In genomic region chr3:38689346-38689745, GRCh38 we compare ENCODE assay signal across 8 cellular contexts. TPM values are rescaled to one million over a fixed set of nuclear protein-coding genes. Genes with fewer than 3 reads are reported as not detected.
"Had no signal": no experiment of that assay in that cellular context is flagged by ENCODE, and none has a peak within 500 bp of the region (broad histone marks: within the 10 kb centered on the region; RNA-seq: fewer than 3 reads in every experiment).

No MANE protein-coding gene starts in this region.

- ATAC-seq: GM12878 had no signal

- FAIRE-seq: G401.6, GM12878, GM12891, GM12892, GM18507, GM19239 had no signal

- H3K4me3 ChIP-seq: GM12878 had no signal

- DNase-seq: GDM1, GF-D8 had no signal

RNA-seq across cellular contexts. Expression of gene SCN5A, which starts 39.9 kb away (rescaled TPM):
- total RNA-seq: GM12878 had no signal
- polyA plus RNA-seq: GM12878 had no signal
